In genomic region chr7:19215421-19215820, GRCh38 we compare ENCODE assay signal across 18 cellular contexts.
A peak's percentile ranks its signal among the peaks of the same experiment; 100 is the strongest.
DNase-seq lines count a peak whose midpoint lies in the region; ATAC-seq and TF ChIP-seq lines count a peak whose summit lies in the region.
"Had no signal": no experiment of that assay in that cellular context is flagged by ENCODE, and none has a peak within 500 bp of the region (broad histone marks: within the 10 kb centered on the region; RNA-seq: fewer than 3 reads in every experiment).

No MANE protein-coding gene starts in this region.

- CTCF ChIA-PET in PC-3 (lab: Charles Lee) = no interaction called here

- no peaks in the 10 kb centered on the region for H3F3A ChIP-seq in PC-3 (ENCODE audit: low read length, unreplicated experiment)

- no TSS peak for BruUV-seq in PC-3 (replicated peaks; lab: Mats Ljungman, UMichigan)

- no peaks in the 10 kb centered on the region for H3K9me3 ChIP-seq in PC-3 (ENCODE audit: low read length)
- H3K9me3 ChIP-seq: Caco-2, colonic mucosa, gastrocnemius medialis, pancreas had no signal

- POLR2A ChIA-PET in PC-3 (lab: Charles Lee; ENCODE audit: unreplicated experiment) = no interaction called here

- H3K27me3 ChIP-seq in PC-3 (ENCODE audit: low read length) = no peaks in the 10 kb centered on the region
- H3K27me3 ChIP-seq: colonic mucosa, gastrocnemius medialis, pancreas had no signal

- peak; percentile 92 for ATAC-seq in PC-3
- ATAC-seq in HG02973 (IDR thresholded peaks at IDR 0.05; ENCODE audit: unreplicated experiment) = no peak
- ATAC-seq in HG03097 (IDR thresholded peaks at IDR 0.05; ENCODE audit: low FRiP score, unreplicated experiment) = no peak
- ATAC-seq: gastrocnemius medialis; left colon; pancreas; stimulated activated naive CD8-positive, alpha-beta T cell treated with anti-CD3 and anti-CD28 coated beads, Interleukin-15, Interleukin-2, amounts not matched to agents 100 U/mL and 50 U/mL, for 24 hours had no signal

- H4K20me1 ChIP-seq in PC-3 (ENCODE audit: low read length) = no peaks in the 10 kb centered on the region

- no peaks in the 10 kb centered on the region for H3K9me2 ChIP-seq in PC-3 (replicated peaks; ENCODE audit: low read length)

- H3K79me2 ChIP-seq in PC-3 (ENCODE audit: low read length) = no peaks in the 10 kb centered on the region

- H3K36me3 ChIP-seq in PC-3 (ENCODE audit: low read depth, low read length) = no peaks in the 10 kb centered on the region
- H3K36me3 ChIP-seq: colonic mucosa, gastrocnemius medialis, pancreas had no signal

- H3K9ac ChIP-seq in PC-3 (ENCODE audit: low read length) = no peak overlapping the region

- no peak overlapping the region for H2AFZ ChIP-seq in PC-3 (ENCODE audit: low read length)

- peak; percentile 54 for DNase-seq in Daoy (ENCODE audit: low read depth)
- DNase-seq in PC-3 = peak; percentile 49
- peak; percentile 78 for DNase-seq in fibroblast of gingiva (ENCODE audit: low read depth)
- DNase-seq in renal cortical epithelial cell (ENCODE audit: low read depth) = peak; percentile 26
- DNase-seq in nucleus accumbens (lab: John Stamatoyannopoulos, UW) = no peak
- no peak for DNase-seq in stimulated activated CD4-positive, alpha-beta T cell treated with anti-CD3 and anti-CD28 coated beads, Interleukin-4, amount 100 ng/mL, for 24 hours
- DNase-seq: activated CD8-positive, alpha-beta memory T cell treated with anti-CD3 and anti-CD28 coated beads for 24 hours; activated naive CD4-positive, alpha-beta T cell treated with Interleukin-2 at 50 U/mL for 16 hours; Caco-2; colonic mucosa; gastrocnemius medialis; left colon; NCI-H2029 treated with DMSO at 0.1 percent for 48 hours; pancreas; stimulated activated CD4-positive, alpha-beta T cell treated with anti-CD3 and anti-CD28 coated beads, Interleukin-2, amount 100 ng/mL, for 24 hours; stimulated activated naive CD8-positive, alpha-beta T cell treated with anti-CD3 and anti-CD28 coated beads, Interleukin-15, Interleukin-2, amounts not matched to agents 100 U/mL and 50 U/mL, for 24 hours had no signal

- intact Hi-C loops in PC-3 (cut with micrococcal nuclease) = loop anchor here (1.0 to 5.0 kb wide), 2 partner anchors 69 to 77 kb away; no protein-coding TSS in a partner anchor

- no peaks in the 10 kb centered on the region; the same call in 1 of the 2 replicates for H3K4me1 ChIP-seq in PC-3 (ENCODE audit: insufficient read depth, low read length)
- H3K4me1 ChIP-seq: Caco-2, colonic mucosa, gastrocnemius medialis, pancreas had no signal

- H3K4me3 ChIP-seq in PC-3 (ENCODE audit: low read length) = no peak overlapping the region
- H3K4me3 ChIP-seq: colonic mucosa, gastrocnemius medialis, pancreas had no signal

- H3K27ac ChIP-seq in PC-3 (ENCODE audit: low read length) = no peak overlapping the region
- H3K27ac ChIP-seq: colonic mucosa, gastrocnemius medialis, pancreas had no signal

- TF ChIP-seq CTCF in PC-3 (conservative IDR thresholded peaks at IDR 0.05; ENCODE audit: low read depth, low read length) = no peak

- H3K4me2 ChIP-seq in PC-3 (ENCODE audit: low read length) = no peak overlapping the region

Comparison
In these comparisons a context has a peak if more than half of its experiments do, and no peak if none do; other contexts are left out.
1. DNase-seq: peak in Daoy (single experiment), PC-3 (single experiment), fibroblast of gingiva (single experiment) and renal cortical epithelial cell (single experiment); none in nucleus accumbens (0 of 56) and stimulated activated CD4-positive, alpha-beta T cell treated with anti-CD3 and anti-CD28 coated beads, Interleukin-4, amount 100 ng/mL, for 24 hours (single experiment).